Comparison of ENCODE assay signal across 9 cellular contexts in genomic region chr17:1123397-1124237, GRCh38. TPM values are rescaled to one million over a fixed set of nuclear protein-coding genes. Genes with fewer than 3 reads are reported as not detected.
DNase-seq lines count a peak whose midpoint lies in the region; ATAC-seq and TF ChIP-seq lines count a peak whose summit lies in the region.
"Had no signal": no experiment of that assay in that cellular context is flagged by ENCODE, and none has a peak within 500 bp of the region (broad histone marks: within the 10 kb centered on the region; RNA-seq: fewer than 3 reads in every experiment).

No MANE protein-coding gene starts in this region.

- H3K4me3 Mint-ChIP-seq in activated T-cell treated with anti-CD3 and anti-CD28 coated beads, Interleukin-2, amount 50 U/mL, for 72 hours = no peak overlapping the region
- no peak overlapping the region for H3K4me3 Mint-ChIP-seq in activated T-cell treated with anti-CD3 and anti-CD28 coated beads, Interleukin-2, amount 50 U/mL, for 24 hours
- peak overlapping the region in 1 of 8 donors; percentile 29 for H3K4me3 Mint-ChIP-seq in CD4-positive, alpha-beta memory T cell
- H3K4me3 Mint-ChIP-seq: activated CD4-positive, alpha-beta T cell treated with anti-CD3 and anti-CD28 coated beads for 36 hours; activated naive CD8-positive, alpha-beta T cell treated with anti-CD3 and anti-CD28 coated beads for 36 hours had no signal

- no peaks in the 10 kb centered on the region for H3K36me3 Mint-ChIP-seq in activated T-cell treated with anti-CD3 and anti-CD28 coated beads, Interleukin-2, amount 50 U/mL, for 72 hours (ENCODE audit: insufficient read depth in 2 of 2)
- no peaks in the 10 kb centered on the region for H3K36me3 Mint-ChIP-seq in activated T-cell treated with anti-CD3 and anti-CD28 coated beads, Interleukin-2, amount 50 U/mL, for 24 hours (ENCODE audit: low read depth)
- no peaks in the 10 kb centered on the region for H3K36me3 Mint-ChIP-seq in CD4-positive, alpha-beta memory T cell
- H3K36me3 Mint-ChIP-seq: activated naive CD8-positive, alpha-beta T cell treated with anti-CD3 and anti-CD28 coated beads for 36 hours had no signal

- H3K9me3 ChIP-seq in gastrocnemius medialis = no peaks in the 10 kb centered on the region
- H3K9me3 ChIP-seq in CD4-positive, alpha-beta memory T cell (ENCODE audit: control insufficient read depth in 1 of 2, low read length in 2 of 2) = no peaks in the 10 kb centered on the region

- CTCF ChIA-PET in CD4-positive, alpha-beta memory T cell (lab: Charles Lee; ENCODE audit: partially characterized antibody) = interaction anchor here (1.0 to 6.4 kb wide), 6 partner anchors 8 to 75 kb away, joined by 3 to 176 read pairs (median 7); no protein-coding TSS in a partner anchor

- intact Hi-C loops in gastrocnemius medialis (cut with DNase I; ENCODE audit: low total_unique reads) = loop anchor here (1.0 to 2.0 kb wide), 2 partner anchors 64 to 209 kb away; no protein-coding TSS in a partner anchor
- intact Hi-C loops in CD4-positive, alpha-beta memory T cell (cut with micrococcal nuclease) = loop anchor here (2.0 to 5.0 kb wide), 3 partner anchors 55 to 144 kb away; partner anchors contain the start of gene ABR

- no peak for ATAC-seq in gastrocnemius medialis
- no peak for ATAC-seq in activated T-cell treated with anti-CD3 and anti-CD28 coated beads, Interleukin-2, amount 50 U/mL, for 72 hours (replicated peaks in 1 of 2)

- H3K27ac Mint-ChIP-seq in activated T-cell treated with anti-CD3 and anti-CD28 coated beads, Interleukin-2, amount 50 U/mL, for 72 hours = no peak overlapping the region
- H3K27ac Mint-ChIP-seq in activated T-cell treated with anti-CD3 and anti-CD28 coated beads, Interleukin-2, amount 50 U/mL, for 24 hours = no peak overlapping the region
- H3K27ac Mint-ChIP-seq in CD4-positive, alpha-beta memory T cell = no peak overlapping the region
- H3K27ac Mint-ChIP-seq: activated CD4-positive, alpha-beta T cell treated with anti-CD3 and anti-CD28 coated beads for 36 hours; activated naive CD8-positive, alpha-beta T cell treated with anti-CD3 and anti-CD28 coated beads for 36 hours had no signal

- in situ Hi-C loops in gastrocnemius medialis (cut with MboI; ENCODE audit: low sequenced_read_pairs in 4 of 4) = loop anchor here in 3 of 4 donors (5.0 to 10.0 kb wide), 2 partner anchors 61 to 64 kb away; no protein-coding TSS in a partner anchor

- H3K4me1 ChIP-seq in gastrocnemius medialis = peaks cover 7 to 11% of the 10 kb centered on the region in 2 donors
- peaks cover 12% of the 10 kb centered on the region for H3K4me1 ChIP-seq in CD4-positive, alpha-beta memory T cell (ENCODE audit: insufficient read depth, low read length)

- H3K27me3 Mint-ChIP-seq in activated T-cell treated with anti-CD3 and anti-CD28 coated beads, Interleukin-2, amount 50 U/mL, for 72 hours (ENCODE audit: low read depth) = no peaks in the 10 kb centered on the region
- H3K27me3 Mint-ChIP-seq in activated T-cell treated with anti-CD3 and anti-CD28 coated beads, Interleukin-2, amount 50 U/mL, for 24 hours = no peaks in the 10 kb centered on the region
- no peaks in the 10 kb centered on the region for H3K27me3 Mint-ChIP-seq in CD4-positive, alpha-beta memory T cell

- H3K4me1 Mint-ChIP-seq in activated T-cell treated with anti-CD3 and anti-CD28 coated beads, Interleukin-2, amount 50 U/mL, for 72 hours (ENCODE audit: low read depth) = peaks cover 9% of the 10 kb centered on the region
- H3K4me1 Mint-ChIP-seq in activated T-cell treated with anti-CD3 and anti-CD28 coated beads, Interleukin-2, amount 50 U/mL, for 24 hours (ENCODE audit: low read depth) = peaks cover 5% of the 10 kb centered on the region
- H3K4me1 Mint-ChIP-seq in CD4-positive, alpha-beta memory T cell = peaks cover 7 to 14% (median 8%) of the 10 kb centered on the region in 4 donors

- no peak for TF ChIP-seq CTCF in gastrocnemius medialis (IDR thresholded peaks at IDR 0.05 in 4 of 5, conservative IDR thresholded peaks at IDR 0.05 in 1 of 5)

- peak overlapping the region; percentile 84 for H3K27ac ChIP-seq in cingulate gyrus (ENCODE audit: low read depth, low read length)
- peak overlapping the region; percentile 20 to 71 (median 52) for H3K27ac ChIP-seq in gastrocnemius medialis
- H3K27ac ChIP-seq in CD4-positive, alpha-beta memory T cell (ENCODE audit: low read depth, low read length) = no peak overlapping the region

- H3K9me3 Mint-ChIP-seq in activated T-cell treated with anti-CD3 and anti-CD28 coated beads, Interleukin-2, amount 50 U/mL, for 72 hours = no peaks in the 10 kb centered on the region
- no peaks in the 10 kb centered on the region for H3K9me3 Mint-ChIP-seq in activated T-cell treated with anti-CD3 and anti-CD28 coated beads, Interleukin-2, amount 50 U/mL, for 24 hours
- H3K9me3 Mint-ChIP-seq in CD4-positive, alpha-beta memory T cell = no peaks in the 10 kb centered on the region
- H3K9me3 Mint-ChIP-seq: activated naive CD8-positive, alpha-beta T cell treated with anti-CD3 and anti-CD28 coated beads for 36 hours had no signal

- H3K27me3 ChIP-seq in H7 (ENCODE audit: control insufficient read depth, insufficient read depth, low read length) = no peaks in the 10 kb centered on the region; the same call in 1 of the 2 replicates
- H3K27me3 ChIP-seq in gastrocnemius medialis = peaks cover 0 to 9% (median 0%) of the 10 kb centered on the region in 3 donors
- H3K27me3 ChIP-seq in CD4-positive, alpha-beta memory T cell (ENCODE audit: insufficient read depth, low read length) = no peaks in the 10 kb centered on the region

- DNase-seq in H7 = peak; percentile 77
- DNase-seq in NCI-H128 (lab: John Stamatoyannopoulos, UW; ENCODE audit: unreplicated experiment) = peak; percentile 45
- no peak for DNase-seq in gastrocnemius medialis
- DNase-seq in activated T-cell treated with anti-CD3 and anti-CD28 coated beads, Interleukin-2, amount 50 U/mL, for 72 hours = no peak
- no peak for DNase-seq in activated T-cell treated with anti-CD3 and anti-CD28 coated beads, Interleukin-2, amount 50 U/mL, for 24 hours
- DNase-seq in CD4-positive, alpha-beta memory T cell = no peak

- H3K4me3 ChIP-seq in H7 (ENCODE audit: insufficient read depth, low read depth, low read length) (no peak overlapping the region), gastrocnemius medialis (no peak overlapping the region)
- no peak overlapping the region for H3K4me3 ChIP-seq in CD4-positive, alpha-beta memory T cell (ENCODE audit: low read length in 2 of 2)

- POLR2A ChIA-PET in CD4-positive, alpha-beta memory T cell (lab: Charles Lee; ENCODE audit: partially characterized antibody) = interaction anchor here (1.0 to 1.8 kb wide), 3 partner anchors 13 to 62 kb away, joined by 4 to 7 read pairs (median 5); no protein-coding TSS in a partner anchor

- H3K36me3 ChIP-seq in H7 (replicated peaks; ENCODE audit: control insufficient read depth, insufficient read depth, low read length) = no peaks in the 10 kb centered on the region
- H3K36me3 ChIP-seq in gastrocnemius medialis = no peaks in the 10 kb centered on the region
- no peaks in the 10 kb centered on the region for H3K36me3 ChIP-seq in CD4-positive, alpha-beta memory T cell (ENCODE audit: insufficient read depth, low read length)

- no peak for TF ChIP-seq POLR2A in gastrocnemius medialis (IDR thresholded peaks at IDR 0.05)

RNA-seq across cellular contexts. Expression of gene ABR, which starts 56.2 kb away (rescaled TPM):
- total RNA-seq in H7 (2014; rRNA removed; shearing (Covaris generic)) = 24.6 and 31.6 TPM in 2 replicates
- 10 to 100 TPM in 3 of 4 donors, 1 to 10 TPM in 1; 9.7 to 15.4 (median 12.8) TPM for total RNA-seq in gastrocnemius medialis
- 10 to 100 TPM; 65.8 to 70.8 TPM for total RNA-seq in activated T-cell treated with anti-CD3 and anti-CD28 coated beads, Interleukin-2, amount 50 U/mL, for 72 hours
- 100 to 1,000 TPM; 139 to 157 TPM for total RNA-seq in CD4-positive, alpha-beta memory T cell
- polyA plus RNA-seq in CD4-positive, alpha-beta memory T cell = 10 to 100 TPM in 1 of 2 donors, 1 to 10 TPM in 1; 7.2 to 33.4 TPM

Comparison
In these comparisons a context has a peak if more than half of its experiments do, and no peak if none do; other contexts are left out.
1. DNase-seq: peak in H7 (single experiment) and NCI-H128 (single experiment); none in gastrocnemius medialis (0 of 2), activated T-cell treated with anti-CD3 and anti-CD28 coated beads, Interleukin-2, amount 50 U/mL, for 72 hours (0 of 2), activated T-cell treated with anti-CD3 and anti-CD28 coated beads, Interleukin-2, amount 50 U/mL, for 24 hours (single experiment) and CD4-positive, alpha-beta memory T cell (0 of 5).